1 cellular context compared by ENCODE assay signal in genomic region chr20:64138276-64138815, GRCh38.
TF ChIP-seq lines count a peak whose summit lies in the region.

No MANE protein-coding gene starts in this region.

TF ChIP-seq in WTC11, 78 proteins besides CTCF, POLR2A, EP300 and RAD21 (continued from another document):
- TF ChIP-seq KAT7 (CRISPR knock-in tag; IDR thresholded peaks at IDR 0.05; ENCODE audit: borderline replicate concordance): no peak
- TF ChIP-seq ZNF138 (CRISPR knock-in tag; conservative IDR thresholded peaks at IDR 0.05): no peak
- TF ChIP-seq SMAD3 (CRISPR knock-in tag; IDR thresholded peaks at IDR 0.05; ENCODE audit: borderline replicate concordance): no peak
- no peak for TF ChIP-seq SOX15 (CRISPR knock-in tag; IDR thresholded peaks at IDR 0.05)
- TF ChIP-seq GTF2I (CRISPR knock-in tag; conservative IDR thresholded peaks at IDR 0.05): no peak
